24 cellular contexts compared by ENCODE assay signal in the genomic region with DNA sequence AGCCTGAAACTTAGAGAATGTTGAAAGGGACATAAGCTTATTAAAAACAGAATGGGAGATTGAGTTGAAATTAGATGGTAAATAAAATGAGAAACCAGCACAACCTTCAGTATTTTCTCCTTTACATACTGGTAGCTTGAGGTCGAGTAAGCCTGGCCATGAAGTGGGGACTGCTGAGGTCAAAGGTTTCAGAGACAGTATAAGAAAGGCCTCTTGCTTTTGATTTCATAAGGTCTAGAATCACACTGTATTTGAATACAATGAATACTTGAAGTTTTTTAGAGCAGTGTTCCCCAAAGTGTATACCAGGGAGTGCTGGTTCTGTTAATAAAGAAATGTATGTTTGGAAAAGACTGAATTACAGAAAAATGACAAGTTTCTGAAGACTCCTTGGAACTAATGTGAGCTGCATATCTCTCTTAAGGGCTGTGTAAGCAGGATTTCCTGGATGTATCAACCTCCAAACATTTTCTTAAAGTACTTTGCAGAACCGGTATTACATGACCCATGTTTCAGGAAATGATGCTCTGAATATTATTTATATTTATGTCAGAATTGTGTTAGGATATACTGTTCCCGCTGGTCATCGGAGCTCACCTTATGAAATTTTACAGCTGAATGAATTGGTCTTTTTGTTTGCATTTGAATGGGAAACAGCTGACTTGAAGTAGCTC.
DNase-seq lines count a peak whose midpoint lies in the region; ATAC-seq and TF ChIP-seq lines count a peak whose summit lies in the region.
"Had no signal": no experiment of that assay in that cellular context is flagged by ENCODE, and none has a peak within 500 bp of the region (broad histone marks: within the 10 kb centered on the region; RNA-seq: fewer than 3 reads in every experiment).

No MANE protein-coding gene starts in this region.

- H3K27me3 ChIP-seq in IMR-90 (ENCODE audit: control insufficient read depth, insufficient read depth, low read length) (no peaks in the 10 kb centered on the region), RWPE2 (ENCODE audit: insufficient read depth, poor library complexity, severe bottlenecking) (no peaks in the 10 kb centered on the region), dorsolateral prefrontal cortex (no peaks in the 10 kb centered on the region), neural cell (ENCODE audit: insufficient read depth, low read depth, low read length) (no peaks in the 10 kb centered on the region)
- H3K27me3 ChIP-seq: brain microvascular endothelial cell, testis, vagina had no signal

- H2BK20ac ChIP-seq in IMR-90 (ENCODE audit: low read depth, low read length) = no peak overlapping the region

- no peak overlapping the region for H4K5ac ChIP-seq in IMR-90 (ENCODE audit: low read depth, low read length)

- TF ChIP-seq RAD21 in IMR-90 (IDR thresholded peaks at IDR 0.05; ENCODE audit: low read length) (no peak), neural cell (conservative IDR thresholded peaks at IDR 0.05) (no peak)

- no peak overlapping the region for H3K14ac ChIP-seq in IMR-90 (replicated peaks; ENCODE audit: low read depth, low read length)

- no peak overlapping the region for H4K91ac ChIP-seq in IMR-90 (ENCODE audit: insufficient read depth, low read depth, low read length)

- no peak overlapping the region for H2AK9ac ChIP-seq in IMR-90 (replicated peaks; ENCODE audit: low read depth, low read length, poor library complexity)

- H3K4me3 ChIP-seq in IMR-90 (ENCODE audit: insufficient read depth, low read depth, low read length) (no peak overlapping the region), RWPE2 (ENCODE audit: severe bottlenecking) (no peak overlapping the region), dorsolateral prefrontal cortex (peak overlapping the region in 1 of 59 donors; percentile 1), neural cell (ENCODE audit: low read length) (no peak overlapping the region)
- H3K4me3 ChIP-seq: testis, vagina had no signal

- no peak overlapping the region for H2AK5ac ChIP-seq in IMR-90 (ENCODE audit: low read depth, low read length)

- H3K18ac ChIP-seq in IMR-90 (ENCODE audit: low read depth, low read length) = peak overlapping the region; percentile 44; the same call in 1 of the 2 replicates

- H2AFZ ChIP-seq in IMR-90 (replicated peaks; ENCODE audit: low read length, poor library complexity) (no peak overlapping the region), neural cell (ENCODE audit: low read depth, low read length) (no peak overlapping the region)

- no peaks in the 10 kb centered on the region for H3K9me2 ChIP-seq in neural cell (ENCODE audit: insufficient read depth, low read length)

- H4K20me1 ChIP-seq in IMR-90 (ENCODE audit: insufficient read depth, low read length) = no peaks in the 10 kb centered on the region
- H4K20me1 ChIP-seq in neural cell (ENCODE audit: insufficient read depth) = no peaks in the 10 kb centered on the region

- no peak overlapping the region for H3K4me2 ChIP-seq in IMR-90 (ENCODE audit: low read depth, low read length)
- peak overlapping the region; percentile 11 for H3K4me2 ChIP-seq in neural cell (ENCODE audit: low read length)

- peaks cover 6% of the 10 kb centered on the region for H3K79me2 ChIP-seq in neural cell (replicated peaks; ENCODE audit: insufficient read depth, low read length)

- no peak overlapping the region for H2BK120ac ChIP-seq in IMR-90 (ENCODE audit: low read depth, low read length)

- ATAC-seq in IMR-90 (ENCODE audit: low read depth) (peak; percentile 50), RWPE2 (ENCODE audit: low read depth) (peak; percentile 78)
- ATAC-seq: natural killer cell treated with Interleukin-12 subunit alpha and Interleukin-12 subunit beta and Interleukin-15 and Interleukin-18, amount 100 ng/mL, for 72 hours; stimulated activated memory B cell treated with anti-CD40 and anti-IgM and Interleukin-4, amounts not matched to agents 10 μg/mL and 1 μg/mL and 100 μg/mL, for 72 hours had no signal

- TF ChIP-seq CTCF in IMR-90 (conservative IDR thresholded peaks at IDR 0.05; ENCODE audit: low read depth, low read length) = no peak
- TF ChIP-seq CTCF in RWPE2 (IDR thresholded peaks at IDR 0.05; ENCODE audit: poor library complexity, severe bottlenecking) = no peak
- no peak for TF ChIP-seq CTCF in dorsolateral prefrontal cortex (IDR thresholded peaks at IDR 0.05 in 54 of 56, conservative IDR thresholded peaks at IDR 0.05 in 2 of 56; ENCODE audit: low read depth in 1 of 56, partially characterized antibody in 56 of 56)
- no peak for TF ChIP-seq CTCF in neural cell (IDR thresholded peaks at IDR 0.05; ENCODE audit: poor library complexity, severe bottlenecking)

- TF ChIP-seq POLR2A in IMR-90 (IDR thresholded peaks at IDR 0.05; ENCODE audit: low read depth, low read length) (no peak), erythroblast (IDR thresholded peaks at IDR 0.05; ENCODE audit: low read length) (no peak)

- POLR2A ChIA-PET in IMR-90 (lab: Charles Lee; ENCODE audit: unreplicated experiment) = no interaction called here

- H2BK15ac ChIP-seq in IMR-90 (ENCODE audit: low read depth, low read length) = no peak overlapping the region

- H4K8ac ChIP-seq in IMR-90 (ENCODE audit: low read depth in 2 of 2, low read length in 2 of 2) = no peak overlapping the region

- peaks cover 3% of the 10 kb centered on the region; the same call in 1 of the 2 replicates for H3K9me1 ChIP-seq in IMR-90 (ENCODE audit: insufficient read depth, low read length)

- H3K79me1 ChIP-seq in IMR-90 (ENCODE audit: low read depth in 1 of 2, low read length in 2 of 2) = no peaks in the 10 kb centered on the region

- dilution Hi-C loops in IMR-90 (cut with HindIII; ENCODE audit: low sequenced_read_pairs, unreplicated experiment) = no loop called here

- no TSS peak for BruUV-seq in IMR-90 (replicated peaks; lab: Mats Ljungman, UMichigan)

- H3F3A ChIP-seq in neural cell (ENCODE audit: insufficient read depth, low read length, poor library complexity, severe bottlenecking) = no peaks in the 10 kb centered on the region

- no peak overlapping the region for H2BK5ac ChIP-seq in IMR-90 (ENCODE audit: low read depth, low read length, poor library complexity, severe bottlenecking)

- no peak overlapping the region for H3K9ac ChIP-seq in IMR-90 (ENCODE audit: low read depth, low read length)
- H3K9ac ChIP-seq in neural cell (ENCODE audit: low read length) = no peak overlapping the region

- H3K9me3 ChIP-seq in IMR-90 (ENCODE audit: control insufficient read depth, insufficient read depth, low read length) = no peaks in the 10 kb centered on the region
- H3K9me3 ChIP-seq in RWPE2 (ENCODE audit: severe bottlenecking) = no peaks in the 10 kb centered on the region
- no peaks in the 10 kb centered on the region for H3K9me3 ChIP-seq in neural cell (ENCODE audit: low read length)
- H3K9me3 ChIP-seq: testis, vagina had no signal

- H3K56ac ChIP-seq in IMR-90 (ENCODE audit: extremely low read depth, insufficient read depth, low read length) = no peak overlapping the region

- in situ Hi-C loops in IMR-90 (cut with MboI; ENCODE audit: low sequenced_read_pairs) = no loop called here

- TF ChIP-seq EP300 in neural cell (conservative IDR thresholded peaks at IDR 0.05; ENCODE audit: poor library complexity, severe bottlenecking) = no peak

- no peak overlapping the region for H3K4ac ChIP-seq in IMR-90 (ENCODE audit: low read depth, low read length)

- no peak overlapping the region for H3K23ac ChIP-seq in IMR-90 (ENCODE audit: low read depth, low read length)

- intact Hi-C loops in IMR-90 (cut with micrococcal nuclease) = no loop called here
- intact Hi-C loops in dorsolateral prefrontal cortex (cut with DNase I) = no loop called here

- DNase-seq in IMR-90 (no peak), RWPE2 (ENCODE audit: low spot score) (no peak), dorsolateral prefrontal cortex (no peak), NCI-H1105 (lab: John Stamatoyannopoulos, UW) (no peak), erythroblast (lab: John Stamatoyannopoulos, UW) (no peak), RPMI8226 (no peak)
- DNase-seq: activated CD4-positive, alpha-beta T cell treated with anti-CD3 and anti-CD28 coated beads, Interleukin-2, amount 10 ng/mL, durations not matched to agents 7 days and 5 days; activated naive CD4-positive, alpha-beta T cell; activated T-cell treated with anti-CD3 and anti-CD28 coated beads, Interleukin-2, amount 50 U/mL, for 48 hours; brain microvascular endothelial cell; endodermal cell; HFFc6; left ventricle myocardium superior; midbrain; NCI-H146; NCI-H2171; NCI-H524 treated with DMSO at 0.1 percent for 48 hours; retina; stimulated activated CD4-positive, alpha-beta T cell treated with anti-CD3 and anti-CD28 coated beads, Interleukin-4, amount 100 ng/mL, for 1 hour; testis had no signal

- H3K27ac ChIP-seq in IMR-90 (ENCODE audit: insufficient read depth, low read length) (no peak overlapping the region), RWPE2 (ENCODE audit: poor library complexity, severe bottlenecking) (peak overlapping the region; percentile 64), dorsolateral prefrontal cortex (peak overlapping the region in 47 of 59 donors; percentile 10 to 91 (median 55)), neural cell (ENCODE audit: low read length) (no peak overlapping the region)
- H3K27ac ChIP-seq: brain microvascular endothelial cell, testis, vagina had no signal

- H3K4me1 ChIP-seq in IMR-90 (ENCODE audit: control insufficient read depth, insufficient read depth, low read length) (peaks cover 5% of the 10 kb centered on the region), RWPE2 (ENCODE audit: insufficient read depth, poor library complexity, severe bottlenecking) (peaks cover 47% of the 10 kb centered on the region)
- H3K4me1 ChIP-seq: testis had no signal

- H3K36me3 ChIP-seq in IMR-90 (ENCODE audit: control insufficient read depth, insufficient read depth, low read length) (no peaks in the 10 kb centered on the region), RWPE2 (ENCODE audit: low read depth) (no peaks in the 10 kb centered on the region), neural cell (ENCODE audit: insufficient read depth, low read length) (no peaks in the 10 kb centered on the region)
- H3K36me3 ChIP-seq: brain microvascular endothelial cell, vagina had no signal

- no CpG with 5 or more reads among the region's 4 CpGs for WGBS in IMR-90 (ENCODE audit: extremely low coverage in 2 of 2, insufficient read length in 1 of 2), 2 experiments

- CTCF ChIA-PET in IMR-90 (lab: Yijun Ruan, JAX) = interaction anchor here (1.0 kb wide), 1 partner anchor 16 kb away, joined by 3 read pairs; no protein-coding TSS in a partner anchor

TF ChIP-seq in IMR-90, 13 proteins besides CTCF, POLR2A, EP300 and RAD21 (continues in another document):
- TF ChIP-seq FOS (IDR thresholded peaks at IDR 0.05; ENCODE audit: low read depth, low read length) (no peak), RFX5 (IDR thresholded peaks at IDR 0.05; ENCODE audit: low read depth, low read length) (no peak), SMC3 (IDR thresholded peaks at IDR 0.05; ENCODE audit: low read depth, low read length) (no peak), BHLHE40 (IDR thresholded peaks at IDR 0.05; ENCODE audit: low read depth, low read length) (no peak)

Comparison
In these comparisons a context has a peak if more than half of its experiments do, and no peak if none do; other contexts are left out.
1. H3K27ac ChIP-seq: peak in RWPE2 (single experiment) and dorsolateral prefrontal cortex (47 of 59); none in IMR-90 (single experiment) and neural cell (single experiment).